31 cellular contexts compared by ENCODE assay signal in genomic region chr2:49465157-49465831, GRCh38.
"Had no signal": no experiment of that assay in that cellular context is flagged by ENCODE, and none has a peak within 500 bp of the region (broad histone marks: within the 10 kb centered on the region; RNA-seq: fewer than 3 reads in every experiment).

No MANE protein-coding gene starts in this region.

- H3K27me3 Mint-ChIP-seq: naive thymus-derived CD8-positive, alpha-beta T cell; progenitor cell of endocrine pancreas; stimulated activated memory B cell treated with anti-CD40 and anti-IgM and Interleukin-4, amounts not matched to agents 10 μg/mL and 1 μg/mL and 100 μg/mL, for 72 hours; stimulated activated naive CD8-positive, alpha-beta T cell treated with anti-CD3 and anti-CD28 coated beads, Interleukin-15, amount 100 ng/mL, for 72 hours; type B pancreatic cell had no signal

- DNase-seq: naive thymus-derived CD8-positive, alpha-beta T cell; occipital lobe; ovary; posterior cingulate gyrus; psoas muscle; right cardiac atrium; spleen; stimulated activated CD4-positive, alpha-beta T cell treated with anti-CD3 and anti-CD28 coated beads, Interleukin-12 subunit alpha, Interleukin-12 subunit beta, amount 100 ng/mL, for 4 hours; stimulated activated CD4-positive, alpha-beta T cell treated with anti-CD3 and anti-CD28 coated beads, Interleukin-1b, Interleukin-23, amount 100 ng/mL, for 48 hours; stimulated activated CD4-positive, alpha-beta T cell treated with anti-CD3 and anti-CD28 coated beads, Interleukin-4, amount 100 ng/mL, for 1 hour; stimulated activated CD4-positive, alpha-beta T cell treated with anti-CD3 and anti-CD28 coated beads, Interleukin-4, amount 100 ng/mL, for 4 hours; stimulated activated CD8-positive, alpha-beta memory T cell treated with anti-CD3 and anti-CD28 coated beads, Interleukin-4, amount 100 ng/mL, for 48 hours; stimulated activated naive CD4-positive, alpha-beta T cell; stimulated activated naive CD8-positive, alpha-beta T cell treated with anti-CD3 and anti-CD28 coated beads, Interleukin-15, amount 100 ng/mL, for 72 hours; stimulated activated naive CD8-positive, alpha-beta T cell treated with anti-CD3 and anti-CD28 coated beads, Interleukin-15, Interleukin-2, amounts not matched to agents 100 U/mL and 50 U/mL, for 24 hours; substantia nigra; testis; tibial artery; transverse colon; upper lobe of right lung; uterus had no signal

- ATAC-seq: naive thymus-derived CD8-positive, alpha-beta T cell; psoas muscle; right cardiac atrium; sciatic nerve; stimulated activated memory B cell treated with anti-CD40 and anti-IgM and Interleukin-4, amounts not matched to agents 10 μg/mL and 1 μg/mL and 100 μg/mL, for 72 hours; stimulated activated naive CD8-positive, alpha-beta T cell treated with anti-CD3 and anti-CD28 coated beads, Interleukin-15, amount 100 ng/mL, for 72 hours; stimulated activated naive CD8-positive, alpha-beta T cell treated with anti-CD3 and anti-CD28 coated beads, Interleukin-15, Interleukin-2, amounts not matched to agents 100 U/mL and 50 U/mL, for 24 hours; upper lobe of right lung had no signal

- H3K4me3 Mint-ChIP-seq: naive thymus-derived CD8-positive, alpha-beta T cell; nephron; neural progenitor cell; stimulated activated memory B cell treated with anti-CD40 and anti-IgM and Interleukin-4, amounts not matched to agents 10 μg/mL and 1 μg/mL and 100 μg/mL, for 72 hours; stimulated activated naive CD8-positive, alpha-beta T cell treated with anti-CD3 and anti-CD28 coated beads, Interleukin-15, amount 100 ng/mL, for 72 hours; type B pancreatic cell had no signal

- H3K4me3 ChIP-seq: neural progenitor cell, ovary, psoas muscle, skin epidermis, smooth muscle cell, spleen, suprapubic skin, testis, tibial artery, transverse colon, upper lobe of right lung, uterus had no signal

- H3K27ac Mint-ChIP-seq: naive thymus-derived CD8-positive, alpha-beta T cell; nephron; neural progenitor cell; progenitor cell of endocrine pancreas; stimulated activated memory B cell treated with anti-CD40 and anti-IgM and Interleukin-4, amounts not matched to agents 10 μg/mL and 1 μg/mL and 100 μg/mL, for 72 hours; stimulated activated naive CD8-positive, alpha-beta T cell treated with anti-CD3 and anti-CD28 coated beads, Interleukin-15, amount 100 ng/mL, for 72 hours; type B pancreatic cell had no signal

- H3K36me3 ChIP-seq: neural progenitor cell, ovary, spleen, suprapubic skin, tibial artery, transverse colon, upper lobe of right lung, uterus had no signal

- H3K9me3 Mint-ChIP-seq: neural progenitor cell, type B pancreatic cell had no signal

- H3K27ac ChIP-seq: neural progenitor cell, ovary, parathyroid adenoma, psoas muscle, skin epidermis, spleen, suprapubic skin, testis, tibial artery, transverse colon, upper lobe of right lung, uterus had no signal

- H3K4me1 ChIP-seq: neural progenitor cell, parathyroid adenoma, psoas muscle, spleen, suprapubic skin, testis, tibial artery, transverse colon, upper lobe of right lung, uterus had no signal

- H3K9me3 ChIP-seq: ovary, psoas muscle, testis, tibial artery, transverse colon, uterus had no signal

- H3K27me3 ChIP-seq: neural progenitor cell, ovary, spleen, suprapubic skin, testis, tibial artery, transverse colon, upper lobe of right lung, uterus had no signal

- H3K4me1 Mint-ChIP-seq: naive thymus-derived CD8-positive, alpha-beta T cell; nephron; neural progenitor cell; stimulated activated memory B cell treated with anti-CD40 and anti-IgM and Interleukin-4, amounts not matched to agents 10 μg/mL and 1 μg/mL and 100 μg/mL, for 72 hours; stimulated activated naive CD8-positive, alpha-beta T cell treated with anti-CD3 and anti-CD28 coated beads, Interleukin-15, amount 100 ng/mL, for 72 hours had no signal

- H3K36me3 Mint-ChIP-seq: naive thymus-derived CD8-positive, alpha-beta T cell; neural progenitor cell; stimulated activated memory B cell treated with anti-CD40 and anti-IgM and Interleukin-4, amounts not matched to agents 10 μg/mL and 1 μg/mL and 100 μg/mL, for 72 hours; type B pancreatic cell had no signal
